In the genomic region with DNA sequence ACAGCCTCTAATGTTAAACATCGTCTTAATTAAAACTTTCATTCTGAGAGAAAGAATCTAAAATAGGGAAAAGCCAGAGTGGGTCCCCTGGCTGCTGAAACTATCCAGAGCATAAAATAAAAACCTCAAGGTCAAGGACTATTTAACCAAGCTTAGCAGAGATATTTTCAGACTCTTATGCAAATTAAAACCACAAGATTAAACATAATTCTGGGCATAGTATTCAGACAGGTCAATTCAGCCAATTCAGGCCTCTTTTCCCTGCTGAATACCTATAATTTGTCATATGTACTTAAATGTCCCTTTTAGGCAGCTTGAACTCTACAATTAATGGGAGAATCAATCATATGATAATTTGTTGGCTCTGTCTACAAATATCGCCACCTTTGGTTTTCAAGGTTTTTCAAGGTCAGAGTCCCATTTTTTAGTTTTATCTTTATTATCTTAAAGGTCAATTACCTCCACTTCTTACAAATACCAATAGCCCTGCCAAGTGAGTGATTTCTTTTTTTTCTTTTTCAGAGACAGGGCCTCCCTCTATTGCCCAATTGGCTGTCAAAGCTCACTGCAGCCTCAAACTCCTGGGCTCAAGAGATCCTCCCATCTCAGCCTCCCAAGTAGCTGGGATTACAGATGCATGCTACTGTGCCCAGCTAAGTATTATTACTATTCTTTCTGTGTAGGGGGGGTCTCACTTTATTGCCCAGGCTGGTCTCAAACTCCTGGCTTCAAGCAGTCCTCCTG, we compare ENCODE assay signal across 13 cellular contexts.
DNase-seq lines count a peak whose midpoint lies in the region; ATAC-seq, FAIRE-seq and TF ChIP-seq lines count a peak whose summit lies in the region.
"Had no signal": no experiment of that assay in that cellular context is flagged by ENCODE, and none has a peak within 500 bp of the region (broad histone marks: within the 10 kb centered on the region; RNA-seq: fewer than 3 reads in every experiment).

No MANE protein-coding gene starts in this region.

- no peaks in the 10 kb centered on the region for H3K79me2 ChIP-seq in GM23248 (ENCODE audit: insufficient read depth)
- no peaks in the 10 kb centered on the region for H3K79me2 ChIP-seq in HepG2 (ENCODE audit: insufficient read depth, low read length)
- no peaks in the 10 kb centered on the region for H3K79me2 ChIP-seq in mammary epithelial cell (ENCODE audit: insufficient read depth, low read length)

- peak; percentile 64 for ATAC-seq in GM18517 (IDR thresholded peaks at IDR 0.05; ENCODE audit: unreplicated experiment)
- ATAC-seq in HepG2 = no peak
- no peak for ATAC-seq in HG03460 (IDR thresholded peaks at IDR 0.05; ENCODE audit: unreplicated experiment)
- ATAC-seq in HG03045 (IDR thresholded peaks at IDR 0.05; ENCODE audit: unreplicated experiment) = no peak
- ATAC-seq: natural killer cell had no signal

- H3K27me3 ChIP-seq in GM23248 (replicated peaks; ENCODE audit: insufficient read depth) (no peaks in the 10 kb centered on the region), HepG2 (ENCODE audit: control insufficient read depth in 1 of 2, insufficient read depth in 2 of 2, low read length in 2 of 2) (no peaks in the 10 kb centered on the region), mammary epithelial cell (ENCODE audit: insufficient read depth, low read length) (no peaks in the 10 kb centered on the region)
- H3K27me3 ChIP-seq: uterus had no signal

- H3K36me3 ChIP-seq in GM23248 (ENCODE audit: low read depth) (no peaks in the 10 kb centered on the region), HepG2 (replicated peaks in 1 of 2; ENCODE audit: control insufficient read depth in 1 of 2, insufficient read depth in 2 of 2, low read length in 2 of 2) (no peaks in the 10 kb centered on the region), mammary epithelial cell (ENCODE audit: insufficient read depth, low read length) (no peaks in the 10 kb centered on the region)
- H3K36me3 ChIP-seq: uterus had no signal

- no peak for TF ChIP-seq RAD21 in HepG2 (CRISPR knock-in tag; IDR thresholded peaks at IDR 0.05)

- WGBS in GM23248 (ENCODE audit: low coverage in 1 of 2, low lambda C conversion rate in 2 of 2, missing lambda C conversion rate in 2 of 2), 2 experiments = 53 to 76% methylated on average over 2 of the region's 2 CpGs
- WGBS in HepG2 (ENCODE audit: low lambda C conversion rate) = 58% methylated on average over 2 of the region's 2 CpGs
- 78% methylated on average over 2 of the region's 2 CpGs for WGBS in mammary epithelial cell (ENCODE audit: low coverage, missing lambda C conversion rate)

- H3K9ac ChIP-seq in GM23248 (no peak overlapping the region), HepG2 (ENCODE audit: insufficient read depth, low read depth, low read length) (no peak overlapping the region), mammary epithelial cell (ENCODE audit: insufficient read depth, low read length) (no peak overlapping the region)

- BruUV-seq in HepG2 (replicated peaks; lab: Mats Ljungman, UMichigan) (no TSS peak), mammary epithelial cell (replicated peaks; lab: Mats Ljungman, UMichigan) (no TSS peak)

- H3F3A ChIP-seq in GM23248 (ENCODE audit: insufficient read depth) = no peaks in the 10 kb centered on the region

- TF ChIP-seq CTCF in HepG2 (CRISPR knock-in tag; IDR thresholded peaks at IDR 0.05) (no peak), mammary epithelial cell (conservative IDR thresholded peaks at IDR 0.05 in 1 of 2, IDR thresholded peaks at IDR 0.05 in 1 of 2; ENCODE audit: extremely low read depth in 1 of 2, insufficient read depth in 1 of 2, low read depth in 1 of 2, low read length in 2 of 2) (no peak)

- 0 out of 2 replicates have a peak overlapping the region, but pooled peaks have one; percentile 5 for H2AFZ ChIP-seq in GM23248
- H2AFZ ChIP-seq in HepG2 (ENCODE audit: low read length) = peak overlapping the region; percentile 72
- no peak overlapping the region for H2AFZ ChIP-seq in mammary epithelial cell (ENCODE audit: low read depth, low read length)

- H3K9me2 ChIP-seq in GM23248 (ENCODE audit: insufficient read depth) = no peaks in the 10 kb centered on the region

- H3K27ac ChIP-seq in GM23248 (no peak overlapping the region), HepG2 (ENCODE audit: extremely low read length, insufficient read depth, low read length) (peak overlapping the region; percentile 33), mammary epithelial cell (ENCODE audit: insufficient read depth, low read depth, low read length) (no peak overlapping the region)
- H3K27ac ChIP-seq: uterus had no signal

- H3K4me3 ChIP-seq in GM23248 = no peak overlapping the region
- H3K4me3 ChIP-seq in HepG2 (replicated peaks in 1 of 3; ENCODE audit: insufficient read depth in 1 of 3, low read depth in 2 of 3, low read length in 3 of 3) = no peak overlapping the region
- no peak overlapping the region for H3K4me3 ChIP-seq in mammary epithelial cell (replicated peaks in 1 of 3; ENCODE audit: insufficient read depth in 1 of 3, low read depth in 2 of 3, low read length in 3 of 3)
- H3K4me3 ChIP-seq: uterus had no signal

- no peak for TF ChIP-seq POLR2A in HepG2 (IDR thresholded peaks at IDR 0.05; ENCODE audit: insufficient read depth in 1 of 2, low read depth in 2 of 2, low read length in 2 of 2)

- H3K4me1 ChIP-seq in GM23248 (ENCODE audit: insufficient read depth) (no peaks in the 10 kb centered on the region), HepG2 (ENCODE audit: insufficient read depth, low read length) (peaks cover 51% of the 10 kb centered on the region), mammary epithelial cell (ENCODE audit: insufficient read depth, low read length) (peaks cover 11% of the 10 kb centered on the region)
- H3K4me1 ChIP-seq: uterus had no signal

- H3K4me2 ChIP-seq in GM23248 (ENCODE audit: unreplicated experiment) (no peak overlapping the region), HepG2 (ENCODE audit: low read depth, low read length) (peak overlapping the region; percentile 32; the same call in 1 of the 2 replicates), mammary epithelial cell (ENCODE audit: insufficient read depth, low read depth, low read length) (no peak overlapping the region)

- POLR2A ChIA-PET in HepG2 (lab: Yijun Ruan, JAX) = interaction anchor here (1.8 kb wide), 1 partner anchor 257 kb away, joined by 6 read pairs; a partner anchor contains a TSS

- intact Hi-C loops in HepG2 (cut with micrococcal nuclease; ENCODE audit: unreplicated experiment) (no loop called here), posterior vena cava (cut with DNase I) (no loop called here), mammary epithelial cell (cut with micrococcal nuclease) (loop anchor here (5.0 to 10.0 kb wide), 2 partner anchors 92 to 210 kb away; no protein-coding TSS in a partner anchor)

- no peaks in the 10 kb centered on the region for H4K20me1 ChIP-seq in GM23248 (ENCODE audit: insufficient read depth)
- no peaks in the 10 kb centered on the region for H4K20me1 ChIP-seq in HepG2 (ENCODE audit: insufficient read depth, low read length)
- H4K20me1 ChIP-seq in mammary epithelial cell (ENCODE audit: insufficient read depth, low read length) = no peaks in the 10 kb centered on the region

- dilution Hi-C loops in mammary epithelial cell (cut with HindIII; ENCODE audit: low sequenced_read_pairs) = no loop called here

- DNase-seq in GM23248 (no peak), NCI-H69 (lab: John Stamatoyannopoulos, UW) (peak; percentile 68), HepG2 (ENCODE audit: low spot score) (no peak), posterior vena cava (ENCODE audit: low spot score) (no peak), mammary epithelial cell (no peak)
- DNase-seq: activated effector memory CD4-positive, alpha-beta T cell treated with Interleukin-2 at 50 U/mL for 16 hours; cerebellar nuclear complex; natural killer cell; NCI-H2029 treated with DMSO at 0.1 percent for 48 hours; uterus had no signal

- TF ChIP-seq EP300 in HepG2 (IDR thresholded peaks at IDR 0.05; ENCODE audit: low read depth in 2 of 2, low read length in 2 of 2) (0 out of 4 replicates have a peak, but pooled peaks of 1 of the 2 experiments have one; percentile 4), HepG2 (CRISPR knock-in tag; IDR thresholded peaks at IDR 0.05; ENCODE audit: borderline replicate concordance) (no peak)

- H3K9me3 ChIP-seq in GM23248 (ENCODE audit: low read depth) (no peaks in the 10 kb centered on the region), HepG2 (ENCODE audit: low read length) (no peaks in the 10 kb centered on the region), mammary epithelial cell (replicated peaks; ENCODE audit: insufficient read depth, low read length) (no peaks in the 10 kb centered on the region)
- H3K9me3 ChIP-seq: uterus had no signal

- no peak for FAIRE-seq in HepG2 (lab: Jason Lieb, UNC)

- CTCF ChIA-PET in HepG2 (lab: Yijun Ruan, JAX; ENCODE audit: low intra/inter-chr PET ratio, low total read pairs) = no interaction called here
- CTCF ChIA-PET in mammary epithelial cell (lab: Charles Lee; ENCODE audit: low non-redundant PET) = no interaction called here

- in situ Hi-C loops in GM23248 (cut with MboI) = no loop called here
- in situ Hi-C loops in HepG2 (cut with HindIII; ENCODE audit: extremely low pct_ligation_motif_present, low pct_unique_long_range_greater_than_20kb) = no loop called here
- in situ Hi-C loops in mammary epithelial cell (cut with MboI; ENCODE audit: low sequenced_read_pairs in 2 of 2) = no loop called here

TF ChIP-seq in HepG2, 621 proteins besides CTCF, POLR2A, EP300 and RAD21 (continues in another document):
- TF ChIP-seq KDM1A (CRISPR knock-in tag; IDR thresholded peaks at IDR 0.05) (peak; percentile 72; the same call in 1 of the 2 replicates), NR2F1 (CRISPR knock-in tag; IDR thresholded peaks at IDR 0.05) (no peak)
- TF ChIP-seq, protein P1, sequence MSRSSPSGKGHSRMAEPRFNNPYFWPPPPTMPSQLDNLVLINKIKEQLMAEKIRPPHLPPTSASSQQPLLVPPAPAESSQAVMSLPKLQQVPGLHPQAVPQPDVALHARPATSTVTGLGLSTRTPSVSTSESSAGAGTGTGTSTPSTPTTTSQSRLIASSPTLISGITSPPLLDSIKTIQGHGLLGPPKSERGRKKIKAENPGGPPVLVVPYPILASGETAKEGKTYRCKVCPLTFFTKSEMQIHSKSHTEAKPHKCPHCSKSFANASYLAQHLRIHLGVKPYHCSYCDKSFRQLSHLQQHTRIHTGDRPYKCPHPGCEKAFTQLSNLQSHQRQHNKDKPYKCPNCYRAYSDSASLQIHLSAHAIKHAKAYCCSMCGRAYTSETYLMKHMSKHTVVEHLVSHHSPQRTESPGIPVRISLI (CRISPR knock-in tag; IDR thresholded peaks at IDR 0.05; ENCODE audit: borderline replicate concordance) = peak; percentile 67; the same call in 1 of the 2 replicates
